1 cellular context compared by ENCODE assay signal in genomic region chr5:139658501-139658927, GRCh38.
TF ChIP-seq lines count a peak whose summit lies in the region.

No MANE protein-coding gene starts in this region.

TF ChIP-seq in K562, 482 proteins besides CTCF, POLR2A, EP300 and RAD21 (continued from another document):
- TF ChIP-seq BCOR (IDR thresholded peaks at IDR 0.05) (peak; percentile 60; the same call in 1 of the 2 replicates), ZNF444 (CRISPR knock-in tag; IDR thresholded peaks at IDR 0.05) (no peak), TFE3 (CRISPR knock-in tag; IDR thresholded peaks at IDR 0.05) (no peak), MTA2 (IDR thresholded peaks at IDR 0.05; ENCODE audit: low read depth) (no peak), RBFOX2 (IDR thresholded peaks at IDR 0.05; ENCODE audit: low read depth, low read length) (peak; percentile 55; the same call in 1 of the 2 replicates), FOSL1 (tag; conservative IDR thresholded peaks at IDR 0.05) (peak; percentile 70), MTA3 (IDR thresholded peaks at IDR 0.05; ENCODE audit: borderline replicate concordance) (no peak), HNRNPUL1 (IDR thresholded peaks at IDR 0.05; ENCODE audit: low read length) (no peak), SAP30 (IDR thresholded peaks at IDR 0.05; ENCODE audit: borderline replicate concordance, insufficient read depth, low read depth, low read length, poor library complexity, severe bottlenecking) (no peak), ZNF766 (CRISPR knock-in tag; conservative IDR thresholded peaks at IDR 0.05) (no peak), NR2F6 (CRISPR knock-in tag; IDR thresholded peaks at IDR 0.05) (no peak), PHF21A (IDR thresholded peaks at IDR 0.05; ENCODE audit: borderline replicate concordance, low read depth) (no peak), GABPA (tag; conservative IDR thresholded peaks at IDR 0.05; ENCODE audit: low read depth) (no peak)
